ENCODE assay signal across 18 cellular contexts in genomic region chr20:50032955-50033666, GRCh38. TPM values are rescaled to one million over a fixed set of nuclear protein-coding genes. Genes with fewer than 3 reads are reported as not detected.
DNase-seq lines count a peak whose midpoint lies in the region; ATAC-seq, FAIRE-seq and TF ChIP-seq lines count a peak whose summit lies in the region.
"Had no signal": no experiment of that assay in that cellular context is flagged by ENCODE, and none has a peak within 500 bp of the region (broad histone marks: within the 10 kb centered on the region; RNA-seq: fewer than 3 reads in every experiment).

No MANE protein-coding gene starts in this region.

- H3K36me3 ChIP-seq in SJSA1 (no peaks in the 10 kb centered on the region), left lung (no peaks in the 10 kb centered on the region), sigmoid colon (no peaks in the 10 kb centered on the region)
- H3K36me3 ChIP-seq: adrenal gland, esophagus muscularis mucosa, left ventricle myocardium inferior, WERI-Rb-1 had no signal

- TF ChIP-seq POLR2A in sigmoid colon (IDR thresholded peaks at IDR 0.05) (no peak), GM12891 (IDR thresholded peaks at IDR 0.05; ENCODE audit: low read depth, low read length) (no peak)

- FAIRE-seq in GM12891 (lab: Jason Lieb, UNC), result no peak

- H3K9me3 Mint-ChIP-seq in CD14-positive monocyte (peaks cover 0 to 2% (median 0%) of the 10 kb centered on the region in 7 donors), mesothelial cell of epicardium (no peaks in the 10 kb centered on the region)
- H3K9me3 Mint-ChIP-seq: CD8-positive, alpha-beta T cell had no signal

- H3K4me1 Mint-ChIP-seq in CD14-positive monocyte (peaks cover 54% of the 10 kb centered on the region), mesothelial cell of epicardium (peaks cover 8% of the 10 kb centered on the region)

- TF ChIP-seq CTCF in CD14-positive monocyte (IDR thresholded peaks at IDR 0.05), result no peak
- TF ChIP-seq CTCF in left lung (IDR thresholded peaks at IDR 0.05), result no peak
- TF ChIP-seq CTCF in sigmoid colon (IDR thresholded peaks at IDR 0.05), result no peak
- no peak for TF ChIP-seq CTCF in mesothelial cell of epicardium (IDR thresholded peaks at IDR 0.05; ENCODE audit: unreplicated experiment)

- H3K36me3 Mint-ChIP-seq in CD14-positive monocyte (peaks cover 2 to 4% of the 10 kb centered on the region in 2 donors), mesothelial cell of epicardium (no peaks in the 10 kb centered on the region)
- H3K36me3 Mint-ChIP-seq: CD8-positive, alpha-beta T cell; naive thymus-derived CD4-positive, alpha-beta T cell had no signal

- no peak overlapping the region for H3K4me3 ChIP-seq in SJSA1
- no peak overlapping the region for H3K4me3 ChIP-seq in left lung
- no peak overlapping the region for H3K4me3 ChIP-seq in sigmoid colon
- H3K4me3 ChIP-seq: adrenal gland, esophagus muscularis mucosa, left ventricle myocardium inferior had no signal

- H3K9me3 ChIP-seq in SJSA1 (replicated peaks), result 0 out of 2 replicates have a peak, but pooled peaks cover 5% of the 10 kb centered on the region
- no peaks in the 10 kb centered on the region for H3K9me3 ChIP-seq in left lung
- no peaks in the 10 kb centered on the region for H3K9me3 ChIP-seq in sigmoid colon
- H3K9me3 ChIP-seq: adrenal gland, esophagus muscularis mucosa, left ventricle myocardium inferior had no signal

- intact Hi-C loops in CD14-positive monocyte (cut with micrococcal nuclease), result loop anchor here in 1 of 2 donors (5.0 kb wide), 1 partner anchor 36 kb away; no protein-coding TSS in a partner anchor
- intact Hi-C loops in left lung (cut with DNase I), result no loop called here
- intact Hi-C loops in sigmoid colon (cut with DNase I), result no loop called here

- DNase-seq in CD14-positive monocyte (ENCODE audit: low spot score), result no peak
- DNase-seq in SJSA1 (ENCODE audit: low read depth in 1 of 2, low spot score in 2 of 2), result no peak
- no peak for DNase-seq in left lung
- no peak for DNase-seq in sigmoid colon
- no peak for DNase-seq in GM12891 (ENCODE audit: insufficient read length, low spot score)
- no peak for DNase-seq in nucleus accumbens (lab: John Stamatoyannopoulos, UW)
- DNase-seq in mesothelial cell of epicardium (ENCODE audit: low spot score in 2 of 2, unreplicated experiment in 2 of 2), result no peak
- DNase-seq: activated CD4-positive, alpha-beta T cell treated with anti-CD3 and anti-CD28 coated beads, Interleukin-2, amount 50 U/mL, for 4 hours; activated gamma-delta T cell; CD8-positive, alpha-beta T cell; left ventricle myocardium inferior; naive thymus-derived CD4-positive, alpha-beta T cell; NCI-H1417; NCI-H69; WERI-Rb-1 had no signal

- H3K4me3 Mint-ChIP-seq in CD14-positive monocyte (no peak overlapping the region), mesothelial cell of epicardium (no peak overlapping the region)
- H3K4me3 Mint-ChIP-seq: CD8-positive, alpha-beta T cell; naive thymus-derived CD4-positive, alpha-beta T cell had no signal

- peaks cover 1 to 8% (median 6%) of the 10 kb centered on the region in 3 donors for H3K27me3 Mint-ChIP-seq in CD14-positive monocyte (ENCODE audit: low read depth in 3 of 3)
- H3K27me3 Mint-ChIP-seq in mesothelial cell of epicardium (ENCODE audit: low read depth), result no peaks in the 10 kb centered on the region

- H3K4me1 ChIP-seq in SJSA1 (replicated peaks) (peaks cover 56% of the 10 kb centered on the region), left lung (peaks cover 13 to 50% of the 10 kb centered on the region in 2 donors), sigmoid colon (peaks cover 0 to 59% (median 56%) of the 10 kb centered on the region in 4 donors)

- TF ChIP-seq EP300 in sigmoid colon (IDR thresholded peaks at IDR 0.05), result no peak

- 95% methylated on average over 9 of the region's 9 CpGs for WGBS in sigmoid colon, 2 donors

- H3K27me3 ChIP-seq in SJSA1 (replicated peaks) (no peaks in the 10 kb centered on the region), left lung (no peaks in the 10 kb centered on the region), sigmoid colon (no peaks in the 10 kb centered on the region)
- H3K27me3 ChIP-seq: adrenal gland, esophagus muscularis mucosa had no signal

- ATAC-seq in left lung, result no peak
- no peak for ATAC-seq in GM21515 (IDR thresholded peaks at IDR 0.05; ENCODE audit: unreplicated experiment)
- ATAC-seq: CD8-positive, alpha-beta T cell had no signal

- H3K27ac ChIP-seq in SJSA1, result peak overlapping the region; percentile 49
- peak overlapping the region; percentile 45 to 58 for H3K27ac ChIP-seq in left lung
- H3K27ac ChIP-seq in sigmoid colon, result peak overlapping the region in 3 of 4 donors; percentile 53 to 80 (median 74)
- H3K27ac ChIP-seq: left ventricle myocardium inferior, WERI-Rb-1 had no signal

- H3K27ac Mint-ChIP-seq in CD14-positive monocyte (peak overlapping the region; percentile 83 to 96 (median 92)), mesothelial cell of epicardium (no peak overlapping the region)
- H3K27ac Mint-ChIP-seq: CD8-positive, alpha-beta T cell had no signal

TF ChIP-seq in GM12891, 5 proteins besides CTCF, POLR2A, EP300 and RAD21:
- TF ChIP-seq POLR2AphosphoS5 (IDR thresholded peaks at IDR 0.05; ENCODE audit: low read depth, low read length), result no peak
- TF ChIP-seq SPI1 (IDR thresholded peaks at IDR 0.05; ENCODE audit: low read depth, low read length), result no peak
- TF ChIP-seq POU2F2 (IDR thresholded peaks at IDR 0.05; ENCODE audit: low read depth, low read length), result no peak
- no peak for TF ChIP-seq PAX5 (IDR thresholded peaks at IDR 0.05; ENCODE audit: insufficient read depth, low read length, severe bottlenecking)
- no peak for TF ChIP-seq TAF1 (IDR thresholded peaks at IDR 0.05; ENCODE audit: low read depth, low read length)

RNA-seq across cellular contexts. Expression of gene SNAI1, which starts 50.3 kb away (rescaled TPM):
- polyA plus RNA-seq in CD14-positive monocyte, result 1 to 10 TPM; 2.4 to 2.6 TPM
- total RNA-seq in SJSA1 (2014; rRNA removed; shearing (Covaris generic)), result 11.4 and 24.2 TPM in 2 replicates
- 1 to 10 TPM; 2.8 to 4.1 TPM for total RNA-seq in left lung
- 1 to 10 TPM; 1.1 to 2.6 (median 1.8) TPM for total RNA-seq in sigmoid colon
- polyA plus RNA-seq in sigmoid colon, result 1 to 10 TPM in 1 of 3 donors, under 1 TPM in 2; 0.60 to 2.9 (median 0.69) TPM
- polyA plus RNA-seq in GM12891 (2012; ENCODE audit: low read depth, missing spikeins), result 0.42 TPM
- total RNA-seq in mesothelial cell of epicardium, result 8.5 to 9.7 TPM (median 8.9 TPM) in 3 replicates
